18 cellular contexts compared by ENCODE assay signal in the genomic region with DNA sequence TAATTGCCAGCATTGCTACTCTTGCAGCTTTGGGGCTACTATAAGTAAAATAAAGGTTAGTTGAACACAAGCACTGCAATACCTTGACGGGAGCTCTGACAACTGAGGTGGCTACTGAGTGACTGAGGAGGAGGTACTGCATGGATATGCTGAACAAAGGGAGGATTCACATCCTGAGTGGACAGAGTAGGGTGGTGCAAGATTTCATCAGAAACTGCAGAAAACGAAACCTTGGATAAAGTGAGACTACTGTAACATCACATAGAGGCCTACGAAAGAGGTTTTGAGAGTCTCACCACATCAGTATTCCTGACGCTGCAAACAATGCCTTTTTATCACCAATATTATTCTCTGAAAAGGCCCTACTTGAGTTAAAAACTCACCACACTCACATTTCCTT. TPM values are rescaled to one million over a fixed set of nuclear protein-coding genes. Genes with fewer than 3 reads are reported as not detected.
DNase-seq lines count a peak whose midpoint lies in the region; FAIRE-seq and TF ChIP-seq lines count a peak whose summit lies in the region.
"Had no signal": no experiment of that assay in that cellular context is flagged by ENCODE, and none has a peak within 500 bp of the region (broad histone marks: within the 10 kb centered on the region; RNA-seq: fewer than 3 reads in every experiment).

No MANE protein-coding gene starts in this region.

- no peaks in the 10 kb centered on the region for H3K36me3 ChIP-seq in astrocyte (ENCODE audit: insufficient read depth, low read length)
- H3K36me3 ChIP-seq: BLaER1 had no signal

- peaks cover 2% of the 10 kb centered on the region for H3K36me3 Mint-ChIP-seq in astrocyte (ENCODE audit: low read depth, unreplicated experiment)

- no peak overlapping the region for H2AFZ ChIP-seq in astrocyte (ENCODE audit: low read depth, low read length)

- H3K4me1 ChIP-seq in astrocyte (ENCODE audit: insufficient read depth, low read length), result peaks cover 4% of the 10 kb centered on the region
- H3K4me1 ChIP-seq: A549, BLaER1 had no signal

- TF ChIP-seq CTCF in astrocyte (IDR thresholded peaks at IDR 0.05; ENCODE audit: insufficient read depth, low read depth, low read length), result no peak

- H3K4me3 Mint-ChIP-seq in astrocyte (ENCODE audit: unreplicated experiment), result no peak overlapping the region
- H3K4me3 Mint-ChIP-seq: CD4-positive, CD25-positive, alpha-beta regulatory T cell; HFFc6 had no signal

- H3K4me3 ChIP-seq in astrocyte (ENCODE audit: insufficient read depth, low read depth, low read length), result no peak overlapping the region
- H3K4me3 ChIP-seq: A549, BLaER1, GM12878 had no signal

- no peak overlapping the region for H3K4me2 ChIP-seq in astrocyte (ENCODE audit: low read length)
- H3K4me2 ChIP-seq: A549, BLaER1 had no signal

- peaks cover 14% of the 10 kb centered on the region for H3K27me3 ChIP-seq in astrocyte (ENCODE audit: insufficient read depth, low read length)

- no peak for FAIRE-seq in astrocyte (lab: Jason Lieb, UNC)
- FAIRE-seq: A549, GM12878, GM18507 had no signal

- peaks cover 2% of the 10 kb centered on the region for H3K4me1 Mint-ChIP-seq in astrocyte (ENCODE audit: low read depth, unreplicated experiment)

- H3K79me2 ChIP-seq in astrocyte (ENCODE audit: insufficient read depth, low read length), result no peaks in the 10 kb centered on the region

- peaks cover 27% of the 10 kb centered on the region for H3K27me3 Mint-ChIP-seq in astrocyte (ENCODE audit: low read depth, unreplicated experiment)

- in situ Hi-C loops in SK-MEL-5 (cut with HindIII; ENCODE audit: low pct_unique_long_range_greater_than_20kb, low sequenced_read_pairs), result no loop called here

- no peaks in the 10 kb centered on the region for H4K20me1 ChIP-seq in astrocyte (ENCODE audit: insufficient read depth, low read length)
- H4K20me1 ChIP-seq: BLaER1 had no signal

- H3K9me3 Mint-ChIP-seq in astrocyte (ENCODE audit: unreplicated experiment), result peaks cover 10% of the 10 kb centered on the region

- H3K27ac ChIP-seq in astrocyte (ENCODE audit: low read depth, low read length), result no peak overlapping the region
- H3K27ac ChIP-seq: A549, BLaER1, HL-60 had no signal

- peak overlapping the region; percentile 54 for H3K27ac Mint-ChIP-seq in astrocyte (ENCODE audit: unreplicated experiment)
- H3K27ac Mint-ChIP-seq: CD4-positive, CD25-positive, alpha-beta regulatory T cell; HFFc6 had no signal

- H3K9me3 ChIP-seq in astrocyte (ENCODE audit: insufficient read depth, low read depth, low read length), result no peaks in the 10 kb centered on the region
- H3K9me3 ChIP-seq: A549 had no signal

- no peak overlapping the region for H3K9ac ChIP-seq in astrocyte (ENCODE audit: low read length)
- H3K9ac ChIP-seq: BLaER1 had no signal

- DNase-seq in HT-29 (ENCODE audit: low spot score) (peak; percentile 22), SK-MEL-5 (ENCODE audit: low read depth, low spot score) (peak; percentile 80), astrocyte (ENCODE audit: low read depth) (no peak), cerebellum (ENCODE audit: low spot score) (no peak), AML-193 (lab: John Stamatoyannopoulos, UW) (no peak), NCI-H82 treated with DMSO at 0.1 percent for 48 hours (lab: John Stamatoyannopoulos, UW; ENCODE audit: unreplicated experiment) (no peak)
- DNase-seq: Calu3; CD4-positive, CD25-positive, alpha-beta regulatory T cell; DMS 273 treated with DMSO at 0.1 percent for 48 hours; HCEC 1CT; HFFc6; IMR-90 had no signal

RNA-seq across cellular contexts. Expression of a gene that starts 3.8 kb away (rescaled TPM):
- total RNA-seq in HT-29 (2014; rRNA removed; shearing (Covaris generic)), result 0.05 TPM in 1 of 2 replicates, not detected in the other
- total RNA-seq in SK-MEL-5 (2014; rRNA removed; shearing (Covaris generic)), result 0.03 TPM in 1 of 2 replicates, not detected in the other
- polyA plus RNA-seq in SK-MEL-5 (2015; cell fraction: cytosol; rRNA removed), result 0.01 and 0.06 TPM in 2 replicates
- 0.44 and 1.7 TPM in 2 replicates for polyA plus RNA-seq in SK-MEL-5 (2015; cell fraction: nucleus; rRNA removed)
- total RNA-seq in astrocyte, result 0.14 TPM in 1 of 2 replicates, not detected in the other
- 3.6 TPM for total RNA-seq in cerebellum
- total RNA-seq: G401, GM12878, HFFc6 had no signal

Comparison
In these comparisons a context has a peak if more than half of its experiments do, and no peak if none do; other contexts are left out.
1. DNase-seq: peak in HT-29 (single experiment) and SK-MEL-5 (single experiment); none in astrocyte (single experiment), cerebellum (single experiment), AML-193 (0 of 2) and NCI-H82 treated with DMSO at 0.1 percent for 48 hours (single experiment).